30 cellular contexts compared by ENCODE assay signal in the genomic region with DNA sequence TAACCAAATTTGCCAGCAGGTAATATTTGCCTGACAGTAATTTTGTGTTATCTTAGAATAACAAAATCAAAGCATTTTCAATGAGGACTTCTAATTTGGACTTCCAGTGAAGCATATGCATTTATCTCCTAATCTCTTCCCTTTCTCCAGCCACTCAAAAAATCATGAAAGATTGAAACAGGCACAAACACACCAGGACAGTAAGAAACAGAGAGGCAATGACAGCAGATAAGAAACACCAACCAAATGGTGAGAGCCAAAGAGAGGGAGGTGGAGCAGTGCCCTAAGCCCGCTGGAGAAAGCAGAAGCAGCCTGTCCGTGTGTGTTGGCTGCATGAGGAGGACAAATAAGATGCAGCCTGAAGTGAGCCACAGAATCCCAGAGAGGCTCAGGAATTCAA. TPM values are rescaled to one million over a fixed set of nuclear protein-coding genes. Genes with fewer than 3 reads are reported as not detected.
"Had no signal": no experiment of that assay in that cellular context is flagged by ENCODE, and none has a peak within 500 bp of the region (broad histone marks: within the 10 kb centered on the region; RNA-seq: fewer than 3 reads in every experiment).

No MANE protein-coding gene starts in this region.

- H3K27ac ChIP-seq: KMS-11, SJCRH30 had no signal

- ATAC-seq: activated CD8-positive, alpha-beta T cell treated with anti-CD3 and anti-CD28 coated beads for 36 hours; body of pancreas had no signal

- H3K4me3 Mint-ChIP-seq: activated CD4-positive, alpha-beta T cell treated with anti-CD3 and anti-CD28 coated beads, Interleukin-2, amount 10 ng/mL, durations not matched to agents 24 days and 14 days; activated CD8-positive, alpha-beta T cell treated with anti-CD3 and anti-CD28 coated beads for 36 hours; activated naive CD4-positive, alpha-beta T cell treated with anti-CD3 and anti-CD28 coated beads, Interleukin-2, amount 50 U/mL, for 24 hours; activated naive CD8-positive, alpha-beta T cell treated with anti-CD3 and anti-CD28 coated beads, Interleukin-2, amount 10 ng/mL, durations not matched to agents 7 days and 5 days; activated T-cell treated with anti-CD3 and anti-CD28 coated beads, Interleukin-2, amount 50 U/mL, for 24 hours had no signal

- H3K4me2 ChIP-seq: KMS-11 had no signal

- H3K9me3 Mint-ChIP-seq: activated CD4-positive, alpha-beta T cell treated with anti-CD3 and anti-CD28 coated beads, Interleukin-2, amount 10 ng/mL, durations not matched to agents 24 days and 14 days; activated CD8-positive, alpha-beta T cell treated with anti-CD3 and anti-CD28 coated beads for 36 hours; activated naive CD4-positive, alpha-beta T cell treated with anti-CD3 and anti-CD28 coated beads, Interleukin-2, amount 50 U/mL, for 24 hours; activated naive CD8-positive, alpha-beta T cell treated with anti-CD3 and anti-CD28 coated beads, Interleukin-2, amount 10 ng/mL, durations not matched to agents 7 days and 5 days; activated T-cell treated with anti-CD3 and anti-CD28 coated beads, Interleukin-2, amount 50 U/mL, for 24 hours; activated T-helper 2 cell treated with anti-CD3 and anti-CD28 coated beads, Interferon-gamma antibody, Interleukin-2, Interleukin-4, amounts not matched to agents 10 μg/mL and 5 μg/mL and 100 μg/mL, durations not matched to agents 14 hours and 24 hours and 36 hours had no signal

- H3K4me1 Mint-ChIP-seq: activated CD4-positive, alpha-beta T cell treated with anti-CD3 and anti-CD28 coated beads, Interleukin-2, amount 10 ng/mL, durations not matched to agents 24 days and 14 days; activated naive CD4-positive, alpha-beta T cell treated with anti-CD3 and anti-CD28 coated beads, Interleukin-2, amount 50 U/mL, for 24 hours; activated naive CD8-positive, alpha-beta T cell treated with anti-CD3 and anti-CD28 coated beads, Interleukin-2, amount 10 ng/mL, durations not matched to agents 7 days and 5 days had no signal

- H3K9me3 ChIP-seq: ascending aorta, body of pancreas, SJCRH30 had no signal

- H3K27ac Mint-ChIP-seq: activated CD4-positive, alpha-beta T cell treated with anti-CD3 and anti-CD28 coated beads, Interleukin-2, amount 10 ng/mL, durations not matched to agents 24 days and 14 days; activated CD8-positive, alpha-beta T cell treated with anti-CD3 and anti-CD28 coated beads for 36 hours; activated naive CD4-positive, alpha-beta T cell treated with anti-CD3 and anti-CD28 coated beads, Interleukin-2, amount 50 U/mL, for 24 hours; activated naive CD8-positive, alpha-beta T cell treated with anti-CD3 and anti-CD28 coated beads, Interleukin-2, amount 10 ng/mL, durations not matched to agents 7 days and 5 days; activated T-cell treated with anti-CD3 and anti-CD28 coated beads, Interleukin-2, amount 50 U/mL, for 24 hours; activated T-helper 2 cell treated with anti-CD3 and anti-CD28 coated beads, Interferon-gamma antibody, Interleukin-2, Interleukin-4, amounts not matched to agents 10 μg/mL and 5 μg/mL and 100 μg/mL, durations not matched to agents 14 hours and 24 hours and 36 hours had no signal

- H3K36me3 ChIP-seq: ascending aorta, SJCRH30 had no signal

- DNase-seq: activated CD4-positive, alpha-beta T cell treated with anti-CD3 and anti-CD28 coated beads, Interleukin-2, amount 10 ng/mL, durations not matched to agents 24 days and 14 days; activated CD4-positive, alpha-beta T cell treated with anti-CD3 and anti-CD28 coated beads, Interleukin-2, amount 50 U/mL, for 4 hours; activated CD8-positive, alpha-beta T cell treated with anti-CD3 and anti-CD28 coated beads for 36 hours; activated gamma-delta T cell; activated naive CD4-positive, alpha-beta T cell treated with Interleukin-2 at 50 U/mL for 16 hours; activated naive CD8-positive, alpha-beta T cell treated with anti-CD3 and anti-CD28 coated beads, Interleukin-2, amount 10 ng/mL, durations not matched to agents 7 days and 5 days; activated T-cell treated with anti-CD3 and anti-CD28 coated beads, Interleukin-2, amount 50 U/mL, for 24 hours; amygdala; body of pancreas; MM.1S; MV-4-11; NCI-H1092; NCI-H1436 treated with DMSO at 0.1 percent for 48 hours; NCI-H1694 treated with DMSO at 0.1 percent for 48 hours; NCI-H345; NCI-H526; NCI-H748 treated with DMSO at 0.1 percent for 48 hours; NK-92 treated with Interleukin-12 subunit alpha and Interleukin-12 subunit beta, amount 100 ng/mL, for 24 hours; SHP77; SJCRH30; SW 1271; T-helper 1 cell; T-helper 2 cell; T-helper 9 cell had no signal

- H3K27me3 ChIP-seq: ascending aorta, body of pancreas, SJCRH30 had no signal

- H3K36me3 Mint-ChIP-seq: activated naive CD4-positive, alpha-beta T cell treated with anti-CD3 and anti-CD28 coated beads, Interleukin-2, amount 50 U/mL, for 24 hours; activated naive CD8-positive, alpha-beta T cell treated with anti-CD3 and anti-CD28 coated beads, Interleukin-2, amount 10 ng/mL, durations not matched to agents 7 days and 5 days had no signal

- H3K4me3 ChIP-seq: ascending aorta, body of pancreas, SJCRH30 had no signal

- H3K9ac ChIP-seq: KMS-11 had no signal

RNA-seq across cellular contexts. Expression of a gene that starts 39.0 kb away (rescaled TPM):
- total RNA-seq: activated CD4-positive, alpha-beta T cell treated with anti-CD3 and anti-CD28 coated beads, Interleukin-2, amount 10 ng/mL, durations not matched to agents 24 days and 14 days; activated CD8-positive, alpha-beta memory T cell treated with anti-CD3 and anti-CD28 coated beads for 36 hours; activated CD8-positive, alpha-beta T cell treated with anti-CD3 and anti-CD28 coated beads for 36 hours; activated T-helper 2 cell treated with anti-CD3 and anti-CD28 coated beads, Interferon-gamma antibody, Interleukin-2, Interleukin-4, amounts not matched to agents 10 μg/mL and 5 μg/mL and 100 μg/mL, durations not matched to agents 14 hours and 24 hours and 36 hours; ascending aorta; OCI-LY7 had no signal
